ENCODE assay signal across 21 cellular contexts in genomic region chr12:32690927-32691326, GRCh38. TPM values are rescaled to one million over a fixed set of nuclear protein-coding genes. Genes with fewer than 3 reads are reported as not detected.
DNase-seq lines count a peak whose midpoint lies in the region; ATAC-seq lines count a peak whose summit lies in the region.
"Had no signal": no experiment of that assay in that cellular context is flagged by ENCODE, and none has a peak within 500 bp of the region (broad histone marks: within the 10 kb centered on the region; RNA-seq: fewer than 3 reads in every experiment).

No MANE protein-coding gene starts in this region.

- DNase-seq in NCI-H82 (lab: John Stamatoyannopoulos, UW) (peak; percentile 27), NCI-H82 treated with DMSO at 0.1 percent for 48 hours (lab: John Stamatoyannopoulos, UW; ENCODE audit: unreplicated experiment) (no peak), T-helper 17 cell (no peak), trophoblast cell (no peak), DMS 273 (lab: John Stamatoyannopoulos, UW; ENCODE audit: unreplicated experiment) (no peak)
- DNase-seq in activated T-cell treated with anti-CD3 and anti-CD28 coated beads, Interleukin-2, amount 50 U/mL, for 48 hours, result no peak
- DNase-seq: Caco-2; CD4-positive, CD25-positive, alpha-beta regulatory T cell; CD8-positive, alpha-beta T cell; DMS 273 treated with DMSO at 0.1 percent for 48 hours; DMS79; EL; GDM1; GOT3; HCEC 1CT had no signal

- no peak overlapping the region for H2AFZ ChIP-seq in trophoblast cell (ENCODE audit: insufficient read depth, low read length, poor library complexity)

- no peak overlapping the region for H3K9ac ChIP-seq in trophoblast cell (ENCODE audit: low read length)
- H3K9ac ChIP-seq: BLaER1 had no signal

- H3K23ac ChIP-seq in trophoblast cell (ENCODE audit: low read length), result no peak overlapping the region

- no peak overlapping the region for H3K4me3 ChIP-seq in trophoblast cell (ENCODE audit: low read depth, low read length)
- H3K4me3 ChIP-seq: BLaER1, GM12878 had no signal

- no peak overlapping the region for H4K8ac ChIP-seq in trophoblast cell (ENCODE audit: low read depth, low read length)

- H2BK5ac ChIP-seq in trophoblast cell (ENCODE audit: low read depth, low read length, poor library complexity), result no peak overlapping the region

- no peak overlapping the region for H3K27ac ChIP-seq in trophoblast cell (ENCODE audit: low read depth, low read length)
- H3K27ac ChIP-seq: 22Rv1, BLaER1, C4-2B had no signal

- H3K9me3 ChIP-seq in T-helper 17 cell (ENCODE audit: control insufficient read depth, low read length, poor library complexity, severe bottlenecking), result no peaks in the 10 kb centered on the region
- no peaks in the 10 kb centered on the region for H3K9me3 ChIP-seq in trophoblast cell (ENCODE audit: insufficient read depth, low read depth, low read length)

- ATAC-seq in T-helper 17 cell (no peak), HG03139 (IDR thresholded peaks at IDR 0.05; ENCODE audit: unreplicated experiment) (no peak)
- ATAC-seq: CD8-positive, alpha-beta T cell; GM12878 had no signal

- H3K4me2 ChIP-seq in trophoblast cell (ENCODE audit: low read length), result no peak overlapping the region
- H3K4me2 ChIP-seq: BLaER1 had no signal

- no peaks in the 10 kb centered on the region for H3K4me1 ChIP-seq in trophoblast cell (ENCODE audit: control insufficient read depth in 1 of 2, insufficient read depth in 2 of 2, low read length in 2 of 2)
- H3K4me1 ChIP-seq: BLaER1, Caco-2 had no signal

- no peak overlapping the region for H3K18ac ChIP-seq in trophoblast cell (ENCODE audit: low read length)

- no peak overlapping the region for H3K14ac ChIP-seq in trophoblast cell (ENCODE audit: low read length)

- peaks cover 22% of the 10 kb centered on the region for H3K4me1 Mint-ChIP-seq in T-helper 17 cell

- peaks cover 2% of the 10 kb centered on the region for H3K79me2 ChIP-seq in trophoblast cell (ENCODE audit: control insufficient read depth, insufficient read depth, low read length, poor library complexity)

- no peaks in the 10 kb centered on the region for H3K79me1 ChIP-seq in trophoblast cell (ENCODE audit: low read length)

- no CpG with 5 or more reads among the region's 8 CpGs for WGBS in trophoblast cell (ENCODE audit: extremely low coverage, insufficient coverage, insufficient read length)

- no peak overlapping the region for H2BK12ac ChIP-seq in trophoblast cell (ENCODE audit: low read length)

- H3K36me3 ChIP-seq in trophoblast cell (ENCODE audit: control insufficient read depth in 1 of 2, insufficient read depth in 2 of 2, low read length in 2 of 2), result peaks cover 0 to 1% of the 10 kb centered on the region in 2 experiments

- peak overlapping the region; percentile 12 for H3K4ac ChIP-seq in trophoblast cell (ENCODE audit: low read depth, low read length)

- H3K27ac Mint-ChIP-seq in T-helper 17 cell, result peak overlapping the region; percentile 34
- H3K27ac Mint-ChIP-seq: B cell; CD8-positive, alpha-beta T cell had no signal

- no peak overlapping the region for H4K12ac ChIP-seq in trophoblast cell (ENCODE audit: low read depth, low read length)

- no peaks in the 10 kb centered on the region for H3K27me3 ChIP-seq in trophoblast cell (ENCODE audit: insufficient read depth, low read length)
- H3K27me3 ChIP-seq: BLaER1 had no signal

- no peak overlapping the region for H2AK5ac ChIP-seq in trophoblast cell (ENCODE audit: low read length)

- H2BK120ac ChIP-seq in trophoblast cell (ENCODE audit: insufficient read depth, low read length, poor library complexity), result no peak overlapping the region

- no peak overlapping the region for H4K91ac ChIP-seq in trophoblast cell (ENCODE audit: low read depth, low read length)

- H3K36me3 Mint-ChIP-seq in T-helper 17 cell (ENCODE audit: low read depth), result no peaks in the 10 kb centered on the region

- no peaks in the 10 kb centered on the region for H3K27me3 Mint-ChIP-seq in T-helper 17 cell
- H3K27me3 Mint-ChIP-seq: B cell; CD4-positive, CD25-positive, alpha-beta regulatory T cell had no signal

- no peak overlapping the region for H3K4me3 Mint-ChIP-seq in T-helper 17 cell
- H3K4me3 Mint-ChIP-seq: B cell; CD4-positive, CD25-positive, alpha-beta regulatory T cell; CD8-positive, alpha-beta T cell had no signal

RNA-seq across cellular contexts. Expression of gene DNM1L, which starts 11.8 kb away (rescaled TPM):
- 10 to 100 TPM; 69.5 to 82.8 TPM for total RNA-seq in T-helper 17 cell
- 56.1 and 56.4 TPM in 2 replicates for polyA plus RNA-seq in trophoblast cell (2013)
